ENCODE assay signal across 1 cellular context in the genomic region with DNA sequence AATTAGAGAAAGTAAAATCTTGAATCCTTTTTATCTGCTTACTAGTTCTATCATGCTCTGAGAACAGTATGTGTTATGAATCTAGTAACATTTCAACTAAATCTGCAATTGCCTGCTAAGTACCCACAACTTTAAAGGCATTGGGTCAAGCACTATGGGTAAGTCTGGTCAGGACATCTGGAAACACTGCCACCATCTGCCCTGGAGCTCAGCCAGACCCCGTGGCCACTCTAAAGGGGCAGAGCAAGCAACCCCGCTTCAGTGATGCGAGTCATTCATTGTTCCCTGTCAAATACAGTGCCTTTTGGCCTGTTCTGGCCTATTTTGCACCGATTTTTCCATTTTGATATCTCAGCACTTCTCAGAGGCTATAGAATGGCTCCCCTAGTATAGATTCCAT.
TF ChIP-seq lines count a peak whose summit lies in the region.

No MANE protein-coding gene starts in this region.

TF ChIP-seq in IMR-90, 13 proteins besides CTCF, POLR2A, EP300 and RAD21 (continued from another document):
- TF ChIP-seq MAFK (IDR thresholded peaks at IDR 0.05; ENCODE audit: low read depth, low read length) (no peak), CEBPB (IDR thresholded peaks at IDR 0.05; ENCODE audit: low read depth, low read length) (no peak), MXI1 (IDR thresholded peaks at IDR 0.05; ENCODE audit: borderline replicate concordance, low read depth, low read length) (no peak), RFX5 (IDR thresholded peaks at IDR 0.05; ENCODE audit: low read depth, low read length) (no peak), RCOR1 (IDR thresholded peaks at IDR 0.05; ENCODE audit: insufficient replicate concordance, low read length) (no peak), NFE2L2 (IDR thresholded peaks at IDR 0.05; ENCODE audit: low read depth, low read length) (no peak), BHLHE40 (IDR thresholded peaks at IDR 0.05; ENCODE audit: low read depth, low read length) (no peak), MAZ (IDR thresholded peaks at IDR 0.05; ENCODE audit: borderline replicate concordance, low read depth, low read length) (no peak), SMC3 (IDR thresholded peaks at IDR 0.05; ENCODE audit: low read depth, low read length) (no peak), FOS (IDR thresholded peaks at IDR 0.05; ENCODE audit: low read depth, low read length) (no peak)
- TF ChIP-seq, protein P1, sequence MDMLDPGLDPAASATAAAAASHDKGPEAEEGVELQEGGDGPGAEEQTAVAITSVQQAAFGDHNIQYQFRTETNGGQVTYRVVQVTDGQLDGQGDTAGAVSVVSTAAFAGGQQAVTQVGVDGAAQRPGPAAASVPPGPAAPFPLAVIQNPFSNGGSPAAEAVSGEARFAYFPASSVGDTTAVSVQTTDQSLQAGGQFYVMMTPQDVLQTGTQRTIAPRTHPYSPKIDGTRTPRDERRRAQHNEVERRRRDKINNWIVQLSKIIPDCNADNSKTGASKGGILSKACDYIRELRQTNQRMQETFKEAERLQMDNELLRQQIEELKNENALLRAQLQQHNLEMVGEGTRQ (IDR thresholded peaks at IDR 0.05; ENCODE audit: low read depth, low read length) = no peak
- TF ChIP-seq, protein P2, sequence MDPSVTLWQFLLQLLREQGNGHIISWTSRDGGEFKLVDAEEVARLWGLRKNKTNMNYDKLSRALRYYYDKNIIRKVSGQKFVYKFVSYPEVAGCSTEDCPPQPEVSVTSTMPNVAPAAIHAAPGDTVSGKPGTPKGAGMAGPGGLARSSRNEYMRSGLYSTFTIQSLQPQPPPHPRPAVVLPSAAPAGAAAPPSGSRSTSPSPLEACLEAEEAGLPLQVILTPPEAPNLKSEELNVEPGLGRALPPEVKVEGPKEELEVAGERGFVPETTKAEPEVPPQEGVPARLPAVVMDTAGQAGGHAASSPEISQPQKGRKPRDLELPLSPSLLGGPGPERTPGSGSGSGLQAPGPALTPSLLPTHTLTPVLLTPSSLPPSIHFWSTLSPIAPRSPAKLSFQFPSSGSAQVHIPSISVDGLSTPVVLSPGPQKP (IDR thresholded peaks at IDR 0.05; ENCODE audit: borderline replicate concordance, low read depth, low read length) = no peak
TF ChIP-seq in IMR-90: peak in this region for 0.
